In genomic region chr2:41326801-41327200, GRCh38 we compare ENCODE assay signal across 15 cellular contexts.
"Had no signal": no experiment of that assay in that cellular context is flagged by ENCODE, and none has a peak within 500 bp of the region (broad histone marks: within the 10 kb centered on the region; RNA-seq: fewer than 3 reads in every experiment).

No MANE protein-coding gene starts in this region.

- ATAC-seq: effector memory CD8-positive, alpha-beta T cell; left cardiac atrium; lower lobe of right lung; psoas muscle; stimulated activated naive B cell treated with anti-CD40 and anti-IgM and Interleukin-4, amounts not matched to agents 10 μg/mL and 1 μg/mL and 100 μg/mL, for 72 hours had no signal

- H3K27ac Mint-ChIP-seq: activated naive CD4-positive, alpha-beta T cell treated with anti-CD3 and anti-CD28 coated beads, Interleukin-2, amount 10 ng/mL, durations not matched to agents 7 days and 5 days; activated T-helper 2 cell treated with anti-CD3 and anti-CD28 coated beads, Interferon-gamma antibody, Interleukin-2, Interleukin-4, amounts not matched to agents 10 μg/mL and 5 μg/mL and 100 μg/mL, durations not matched to agents 14 hours and 24 hours and 36 hours; effector memory CD8-positive, alpha-beta T cell; naive B cell; stimulated activated naive B cell treated with anti-CD40 and anti-IgM and Interleukin-4, amounts not matched to agents 10 μg/mL and 1 μg/mL and 100 μg/mL, for 72 hours; T-helper 1 cell treated with Interleukin-12 subunit alpha and Interleukin-12 subunit beta and Interleukin-4 antibody, amounts not matched to agents 30 μg/mL and 1 μg/mL, for 36 hours had no signal

- H3K36me3 Mint-ChIP-seq: activated naive CD4-positive, alpha-beta T cell treated with anti-CD3 and anti-CD28 coated beads, Interleukin-2, amount 10 ng/mL, durations not matched to agents 7 days and 5 days; naive B cell; stimulated activated naive B cell treated with anti-CD40 and anti-IgM and Interleukin-4, amounts not matched to agents 10 μg/mL and 1 μg/mL and 100 μg/mL, for 72 hours had no signal

- H3K27me3 Mint-ChIP-seq: activated naive CD4-positive, alpha-beta T cell treated with anti-CD3 and anti-CD28 coated beads, Interleukin-2, amount 10 ng/mL, durations not matched to agents 7 days and 5 days; central memory CD8-positive, alpha-beta T cell; effector memory CD8-positive, alpha-beta T cell; naive B cell; stimulated activated naive B cell treated with anti-CD40 and anti-IgM and Interleukin-4, amounts not matched to agents 10 μg/mL and 1 μg/mL and 100 μg/mL, for 72 hours had no signal

- H3K27me3 ChIP-seq: sigmoid colon had no signal

- H3K9me3 Mint-ChIP-seq: activated naive CD4-positive, alpha-beta T cell treated with anti-CD3 and anti-CD28 coated beads, Interleukin-2, amount 10 ng/mL, durations not matched to agents 7 days and 5 days; activated T-helper 2 cell treated with anti-CD3 and anti-CD28 coated beads, Interferon-gamma antibody, Interleukin-2, Interleukin-4, amounts not matched to agents 10 μg/mL and 5 μg/mL and 100 μg/mL, durations not matched to agents 14 hours and 24 hours and 36 hours; T-helper 1 cell treated with Interleukin-12 subunit alpha and Interleukin-12 subunit beta and Interleukin-4 antibody, amounts not matched to agents 30 μg/mL and 1 μg/mL, for 36 hours had no signal

- H3K36me3 ChIP-seq: lower lobe of right lung, sigmoid colon had no signal

- H3K4me1 Mint-ChIP-seq: activated naive CD4-positive, alpha-beta T cell treated with anti-CD3 and anti-CD28 coated beads, Interleukin-2, amount 10 ng/mL, durations not matched to agents 7 days and 5 days; central memory CD8-positive, alpha-beta T cell; naive B cell; stimulated activated naive B cell treated with anti-CD40 and anti-IgM and Interleukin-4, amounts not matched to agents 10 μg/mL and 1 μg/mL and 100 μg/mL, for 72 hours had no signal

- H3K4me3 Mint-ChIP-seq: activated naive CD4-positive, alpha-beta T cell treated with anti-CD3 and anti-CD28 coated beads, Interleukin-2, amount 10 ng/mL, durations not matched to agents 7 days and 5 days; central memory CD8-positive, alpha-beta T cell; effector memory CD8-positive, alpha-beta T cell; naive B cell; stimulated activated naive B cell treated with anti-CD40 and anti-IgM and Interleukin-4, amounts not matched to agents 10 μg/mL and 1 μg/mL and 100 μg/mL, for 72 hours; T-helper 1 cell treated with Interleukin-12 subunit alpha and Interleukin-12 subunit beta and Interleukin-4 antibody, amounts not matched to agents 30 μg/mL and 1 μg/mL, for 36 hours had no signal

- DNase-seq: activated naive CD4-positive, alpha-beta T cell treated with anti-CD3 and anti-CD28 coated beads, Interleukin-2, amount 10 ng/mL, durations not matched to agents 7 days and 5 days; effector memory CD8-positive, alpha-beta T cell; hippocampal formation; left cardiac atrium; lower lobe of right lung; naive B cell; nucleus accumbens; psoas muscle; sigmoid colon; stimulated activated CD4-positive, alpha-beta T cell treated with anti-CD3 and anti-CD28 coated beads, Interleukin-2, amount 100 ng/mL, for 24 hours; stimulated activated naive B cell treated with anti-CD40 and anti-IgM and Interleukin-4, amounts not matched to agents 10 μg/mL and 1 μg/mL and 100 μg/mL, for 72 hours; trophoblast cell had no signal

- H3K27ac ChIP-seq: lower lobe of right lung, psoas muscle, sigmoid colon had no signal

- H3K4me1 ChIP-seq: lower lobe of right lung, psoas muscle had no signal

- H3K4me3 ChIP-seq: lower lobe of right lung, psoas muscle, sigmoid colon had no signal
